ENCODE assay signal across 8 cellular contexts in genomic region chr16:13920510-13920818, GRCh38. TPM values are rescaled to one million over a fixed set of nuclear protein-coding genes. Genes with fewer than 3 reads are reported as not detected.
DNase-seq lines count a peak whose midpoint lies in the region; ATAC-seq and TF ChIP-seq lines count a peak whose summit lies in the region.

No MANE protein-coding gene starts in this region.

- H3K27ac Mint-ChIP-seq in activated naive CD4-positive, alpha-beta T cell treated with anti-CD3 and anti-CD28 coated beads, Interleukin-2, amount 10 ng/mL, durations not matched to agents 7 days and 5 days = peak overlapping the region; percentile 89

- CTCF ChIA-PET in activated naive CD4-positive, alpha-beta T cell treated with anti-CD3 and anti-CD28 coated beads, Interleukin-2, amount 10 ng/mL, durations not matched to agents 7 days and 5 days (lab: Charles Lee) = interaction anchor here (1.0 to 3.5 kb wide), 11 partner anchors 14 to 369 kb away, joined by 3 to 21 read pairs (median 5); no protein-coding TSS in a partner anchor

- H3K27me3 ChIP-seq in lower lobe of right lung (ENCODE audit: low read depth) = no peaks in the 10 kb centered on the region
- H3K27me3 ChIP-seq in upper lobe of right lung = no peaks in the 10 kb centered on the region

- H3K4me1 Mint-ChIP-seq in activated naive CD4-positive, alpha-beta T cell treated with anti-CD3 and anti-CD28 coated beads, Interleukin-2, amount 10 ng/mL, durations not matched to agents 7 days and 5 days = peaks cover 24% of the 10 kb centered on the region

- intact Hi-C loops in lower lobe of right lung (cut with DNase I) (no loop called here), upper lobe of right lung (cut with DNase I) (loop anchor here (10.0 kb wide), 2 partner anchors 324 to 604 kb away; no protein-coding TSS in a partner anchor)

- H3K4me1 ChIP-seq in lower lobe of right lung (peaks cover 16% of the 10 kb centered on the region), upper lobe of right lung (peaks cover 7% of the 10 kb centered on the region)

- H3K4me3 Mint-ChIP-seq in activated naive CD4-positive, alpha-beta T cell treated with anti-CD3 and anti-CD28 coated beads, Interleukin-2, amount 10 ng/mL, durations not matched to agents 7 days and 5 days = peak overlapping the region; percentile 91

- in situ Hi-C loops in astrocyte of the spinal cord (cut with HindIII; ENCODE audit: low sequenced_read_pairs) = no loop called here

- no peak for TF ChIP-seq CTCF in astrocyte of the spinal cord (IDR thresholded peaks at IDR 0.05; ENCODE audit: low read depth, low read length)
- TF ChIP-seq CTCF in lower lobe of right lung (IDR thresholded peaks at IDR 0.05) = no peak
- no peak for TF ChIP-seq CTCF in upper lobe of right lung (IDR thresholded peaks at IDR 0.05)

- DNase-seq in activated naive CD4-positive, alpha-beta T cell treated with anti-CD3 and anti-CD28 coated beads, Interleukin-2, amount 10 ng/mL, durations not matched to agents 7 days and 5 days = no peak
- no peak for DNase-seq in activated naive CD4-positive, alpha-beta T cell (lab: John Stamatoyannopoulos, UW)
- DNase-seq in astrocyte of the spinal cord (ENCODE audit: low read depth, low spot score) (no peak), lower lobe of right lung (no peak), upper lobe of right lung (no peak), DMS79 treated with DMSO at 0.1 percent for 48 hours (lab: John Stamatoyannopoulos, UW) (no peak)
- DNase-seq in stimulated activated CD4-positive, alpha-beta T cell treated with anti-CD3 and anti-CD28 coated beads, Interleukin-1b, Interleukin-23, amount 100 ng/mL, for 48 hours = no peak

- H3K36me3 ChIP-seq in lower lobe of right lung (peaks cover 24% of the 10 kb centered on the region), upper lobe of right lung (peaks cover 5% of the 10 kb centered on the region)

- no peaks in the 10 kb centered on the region for H3K9me3 ChIP-seq in lower lobe of right lung
- H3K9me3 ChIP-seq in upper lobe of right lung = no peaks in the 10 kb centered on the region

- peak overlapping the region; percentile 67 for H3K4me3 ChIP-seq in astrocyte of the spinal cord (ENCODE audit: low read depth, low read length)
- peak overlapping the region; percentile 91 for H3K4me3 ChIP-seq in lower lobe of right lung
- H3K4me3 ChIP-seq in upper lobe of right lung = peak overlapping the region; percentile 93

- H3K9me3 Mint-ChIP-seq in activated naive CD4-positive, alpha-beta T cell treated with anti-CD3 and anti-CD28 coated beads, Interleukin-2, amount 10 ng/mL, durations not matched to agents 7 days and 5 days = no peaks in the 10 kb centered on the region

- H3K27ac ChIP-seq in lower lobe of right lung = peak overlapping the region; percentile 89
- peak overlapping the region; percentile 88 for H3K27ac ChIP-seq in upper lobe of right lung

- H3K27me3 Mint-ChIP-seq in activated naive CD4-positive, alpha-beta T cell treated with anti-CD3 and anti-CD28 coated beads, Interleukin-2, amount 10 ng/mL, durations not matched to agents 7 days and 5 days = peaks cover 7% of the 10 kb centered on the region

- H3K36me3 Mint-ChIP-seq in activated naive CD4-positive, alpha-beta T cell treated with anti-CD3 and anti-CD28 coated beads, Interleukin-2, amount 10 ng/mL, durations not matched to agents 7 days and 5 days = peaks cover 5% of the 10 kb centered on the region

- ATAC-seq in lower lobe of right lung (no peak), upper lobe of right lung (no peak), GM19351 (IDR thresholded peaks at IDR 0.05; ENCODE audit: unreplicated experiment) (no peak)

RNA-seq across cellular contexts. Expression of gene ERCC4, which starts 0.5 kb away (rescaled TPM):
- 10.9 TPM for total RNA-seq in lower lobe of right lung
- total RNA-seq in upper lobe of right lung = 9.6 TPM
